ENCODE assay signal across 1 cellular context in the genomic region with DNA sequence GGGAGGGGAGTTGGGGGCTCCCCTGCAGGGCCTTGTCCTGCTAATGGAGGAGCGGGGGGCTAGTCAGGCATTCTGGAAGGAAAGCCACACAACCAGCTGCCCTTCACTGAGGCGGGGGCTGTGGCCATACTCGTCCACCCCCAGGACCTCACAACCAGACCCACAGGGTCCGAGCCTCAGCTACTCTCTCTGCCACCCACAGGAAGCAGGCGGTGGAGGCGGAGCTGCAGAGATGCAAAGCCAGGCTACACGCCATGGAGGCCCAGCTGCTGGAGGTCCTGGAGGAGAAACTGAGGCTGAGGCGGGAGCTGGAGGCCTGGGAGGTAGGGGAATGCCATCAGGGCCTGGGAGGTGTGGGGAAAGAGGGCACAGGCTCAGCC.
TF ChIP-seq lines count a peak whose summit lies in the region.

No MANE protein-coding gene starts in this region.

TF ChIP-seq in K562, 482 proteins besides CTCF, POLR2A, EP300 and RAD21:
- no peak for TF ChIP-seq DIDO1 (tag; IDR thresholded peaks at IDR 0.05; ENCODE audit: low read depth)
- no peak for TF ChIP-seq RHOXF2B (CRISPR knock-in tag; conservative IDR thresholded peaks at IDR 0.05)
- TF ChIP-seq RBFOX2 (IDR thresholded peaks at IDR 0.05; ENCODE audit: low read depth, low read length) = peak; percentile 59
- no peak for TF ChIP-seq BRF1 (IDR thresholded peaks at IDR 0.05; ENCODE audit: borderline replicate concordance, extremely low read depth, insufficient read length)
- peak; percentile 55; the same call in 1 of the 2 replicates for TF ChIP-seq POLR2G (IDR thresholded peaks at IDR 0.05; ENCODE audit: low read depth, low read length)
- TF ChIP-seq NFE2L1 (tag; IDR thresholded peaks at IDR 0.05; ENCODE audit: borderline replicate concordance, low read depth) = no peak
- no peak for TF ChIP-seq CSDE1 (IDR thresholded peaks at IDR 0.05)
- TF ChIP-seq HLTF (IDR thresholded peaks at IDR 0.05) = no peak
- no peak for TF ChIP-seq GTF2A2 (tag; IDR thresholded peaks at IDR 0.05)
- no peak for TF ChIP-seq ZBED1 (IDR thresholded peaks at IDR 0.05)
- TF ChIP-seq, protein P1, sequence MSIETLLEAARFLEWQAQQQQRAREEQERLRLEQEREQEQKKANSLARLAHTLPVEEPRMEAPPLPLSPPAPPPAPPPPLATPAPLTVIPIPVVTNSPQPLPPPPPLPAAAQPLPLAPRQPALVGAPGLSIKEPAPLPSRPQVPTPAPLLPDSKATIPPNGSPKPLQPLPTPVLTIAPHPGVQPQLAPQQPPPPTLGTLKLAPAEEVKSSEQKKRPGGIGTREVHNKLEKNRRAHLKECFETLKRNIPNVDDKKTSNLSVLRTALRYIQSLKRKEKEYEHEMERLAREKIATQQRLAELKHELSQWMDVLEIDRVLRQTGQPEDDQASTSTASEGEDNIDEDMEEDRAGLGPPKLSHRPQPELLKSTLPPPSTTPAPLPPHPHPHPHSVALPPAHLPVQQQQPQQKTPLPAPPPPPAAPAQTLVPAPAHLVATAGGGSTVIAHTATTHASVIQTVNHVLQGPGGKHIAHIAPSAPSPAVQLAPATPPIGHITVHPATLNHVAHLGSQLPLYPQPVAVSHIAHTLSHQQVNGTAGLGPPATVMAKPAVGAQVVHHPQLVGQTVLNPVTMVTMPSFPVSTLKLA (conservative IDR thresholded peaks at IDR 0.05) = no peak
